Comparison of ENCODE assay signal across 1 cellular context in the genomic region with DNA sequence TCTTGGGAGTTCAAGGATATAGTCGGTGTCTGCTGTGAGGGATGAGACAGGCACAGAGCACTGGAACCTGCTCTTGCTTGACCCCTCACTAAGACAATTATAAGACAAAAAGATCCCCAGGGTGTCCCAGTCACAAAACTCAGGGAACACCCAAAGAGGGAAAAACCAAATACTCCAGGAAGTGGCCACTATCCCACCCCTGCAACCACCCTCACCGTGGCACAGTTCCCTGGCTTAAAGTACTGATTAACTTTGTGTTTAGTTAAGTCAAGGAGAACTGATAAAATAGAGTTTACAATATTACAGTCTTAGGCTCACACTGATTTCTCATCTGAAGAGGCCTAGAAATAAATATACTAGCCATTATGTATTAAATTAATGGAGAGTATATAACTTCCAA.
TF ChIP-seq lines count a peak whose summit lies in the region.

No MANE protein-coding gene starts in this region.

TF ChIP-seq in WTC11, 78 proteins besides CTCF, POLR2A, EP300 and RAD21 (continued from another document):
- TF ChIP-seq ATF1 (CRISPR knock-in tag; IDR thresholded peaks at IDR 0.05): no peak
